In the genomic region with DNA sequence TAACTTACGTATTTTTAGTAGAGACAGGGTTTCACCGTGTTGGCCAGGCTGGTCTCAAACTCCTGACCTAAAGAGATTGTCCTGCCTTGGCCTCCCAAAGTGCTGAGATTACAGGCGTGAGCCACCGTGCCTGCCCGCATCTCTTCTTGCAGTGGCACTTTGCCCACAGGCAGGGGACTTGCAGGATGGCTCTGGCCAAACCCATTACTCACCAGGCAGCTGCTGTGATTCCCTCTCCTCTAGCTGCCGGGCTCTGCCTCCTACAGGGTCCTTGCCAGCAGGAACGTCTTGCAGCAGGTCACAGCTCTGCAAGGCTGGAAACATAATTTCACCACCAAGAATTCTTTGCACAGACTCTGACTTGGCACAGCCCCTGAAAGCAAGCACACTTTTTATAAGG, we compare ENCODE assay signal across 16 cellular contexts. TPM values are rescaled to one million over a fixed set of nuclear protein-coding genes. Genes with fewer than 3 reads are reported as not detected.
DNase-seq lines count a peak whose midpoint lies in the region; ATAC-seq and TF ChIP-seq lines count a peak whose summit lies in the region.
"Had no signal": no experiment of that assay in that cellular context is flagged by ENCODE, and none has a peak within 500 bp of the region (broad histone marks: within the 10 kb centered on the region; RNA-seq: fewer than 3 reads in every experiment).

No MANE protein-coding gene starts in this region.

- no peaks in the 10 kb centered on the region for H3K4me1 ChIP-seq in neuronal stem cell (ENCODE audit: control insufficient read depth in 2 of 2, insufficient read depth in 1 of 2, low read depth in 1 of 2, low read length in 2 of 2)

- H3K4me3 ChIP-seq in neuronal stem cell (ENCODE audit: low read length in 2 of 2), result no peak overlapping the region
- H3K4me3 ChIP-seq: GM23338, stomach, thyroid gland had no signal

- H3K79me1 ChIP-seq in neuronal stem cell (ENCODE audit: low read depth, low read length), result no peaks in the 10 kb centered on the region

- TF ChIP-seq CTCF in chondrocyte (IDR thresholded peaks at IDR 0.05) (no peak), RWPE1 (conservative IDR thresholded peaks at IDR 0.05; ENCODE audit: low read depth) (no peak)

- POLR2A ChIA-PET in RWPE1 (lab: Yijun Ruan, JAX; ENCODE audit: low non-redundant PET), result no interaction called here

- no peak overlapping the region for H4K91ac ChIP-seq in neuronal stem cell (ENCODE audit: low read depth, low read length, poor library complexity)

- peaks cover 0 to 20% (median 13%) of the 10 kb centered on the region in 3 experiments for H3K27me3 ChIP-seq in neuronal stem cell (ENCODE audit: control insufficient read depth in 3 of 3, insufficient read depth in 3 of 3, low read depth in 1 of 3, low read length in 3 of 3)
- H3K27me3 ChIP-seq: thyroid gland had no signal

- CTCF ChIA-PET in RWPE1 (lab: Yijun Ruan, JAX), result interaction anchor here (0.6 to 3.9 kb wide), 6 partner anchors 42 to 698 kb away, joined by 3 to 63 read pairs (median 14); no protein-coding TSS in a partner anchor

- H3K27ac Mint-ChIP-seq in IgD-negative memory B cell, result peak overlapping the region; percentile 17 to 29 (median 18)
- H3K27ac Mint-ChIP-seq in chondrocyte (ENCODE audit: unreplicated experiment), result no peak overlapping the region
- H3K27ac Mint-ChIP-seq in stimulated activated memory B cell treated with anti-CD40 and anti-IgM and Interleukin-4, amounts not matched to agents 10 μg/mL and 1 μg/mL and 100 μg/mL, for 72 hours, result no peak overlapping the region
- H3K27ac Mint-ChIP-seq: activated T-cell treated with anti-CD3 and anti-CD28 coated beads, Interleukin-2, amount 50 U/mL, for 24 hours; CD4-positive, CD25-positive, alpha-beta regulatory T cell; GM23338 had no signal

- ATAC-seq in esophagus mucosa, result no peak
- no peak for ATAC-seq in stimulated activated memory B cell treated with anti-CD40 and anti-IgM and Interleukin-4, amounts not matched to agents 10 μg/mL and 1 μg/mL and 100 μg/mL, for 72 hours

- H2BK15ac ChIP-seq in neuronal stem cell (ENCODE audit: low read length), result no peak overlapping the region

- H3K18ac ChIP-seq in neuronal stem cell (ENCODE audit: low read length), result no peak overlapping the region

- no peak overlapping the region for H3K4ac ChIP-seq in neuronal stem cell (ENCODE audit: low read length)

- no peak overlapping the region for H4K8ac ChIP-seq in neuronal stem cell (ENCODE audit: low read depth, low read length)

- H3K27ac ChIP-seq in neuronal stem cell (replicated peaks; ENCODE audit: low read length) (no peak overlapping the region), RWPE1 (no peak overlapping the region)
- H3K27ac ChIP-seq: HL-60, stomach, thyroid gland had no signal

- no peak overlapping the region for H3K23ac ChIP-seq in neuronal stem cell (ENCODE audit: low read depth, low read length, poor library complexity)

- WGBS in neuronal stem cell (ENCODE audit: extremely low coverage in 2 of 2, insufficient read length in 2 of 2, insufficient replicate concordance in 1 of 2), 2 donors, result no CpG with 5 or more reads among the region's 7 CpGs

- H3K9me3 Mint-ChIP-seq in IgD-negative memory B cell, result no peaks in the 10 kb centered on the region
- no peaks in the 10 kb centered on the region for H3K9me3 Mint-ChIP-seq in chondrocyte (ENCODE audit: low read depth)
- no peaks in the 10 kb centered on the region for H3K9me3 Mint-ChIP-seq in stimulated activated memory B cell treated with anti-CD40 and anti-IgM and Interleukin-4, amounts not matched to agents 10 μg/mL and 1 μg/mL and 100 μg/mL, for 72 hours
- H3K9me3 Mint-ChIP-seq: activated CD4-positive, alpha-beta T cell treated with anti-CD3 and anti-CD28 coated beads, Interleukin-2, amount 10 ng/mL, durations not matched to agents 24 days and 14 days; activated T-cell treated with anti-CD3 and anti-CD28 coated beads, Interleukin-2, amount 50 U/mL, for 24 hours; CD4-positive, CD25-positive, alpha-beta regulatory T cell had no signal

- peak overlapping the region; percentile 42 for H2BK120ac ChIP-seq in neuronal stem cell (ENCODE audit: low read depth, low read length)

- H3K36me3 ChIP-seq in neuronal stem cell (replicated peaks in 1 of 2; ENCODE audit: control insufficient read depth in 2 of 2, insufficient read depth in 2 of 2, low read length in 2 of 2), result no peaks in the 10 kb centered on the region
- H3K36me3 ChIP-seq: stomach, thyroid gland had no signal

- peaks cover 0 to 2% of the 10 kb centered on the region in 2 donors for H3K9me3 ChIP-seq in neuronal stem cell (replicated peaks in 1 of 2; ENCODE audit: control insufficient read depth in 2 of 2, insufficient read depth in 1 of 2, low read depth in 1 of 2, low read length in 2 of 2)
- H3K9me3 ChIP-seq: stomach, thyroid gland had no signal

- peak; percentile 0 for DNase-seq in NCI-H146 treated with DMSO at 0.1 percent for 48 hours (lab: John Stamatoyannopoulos, UW; ENCODE audit: unreplicated experiment)
- DNase-seq in NCI-H146 (lab: John Stamatoyannopoulos, UW), result no peak
- peak; percentile 63 for DNase-seq in chondrocyte (ENCODE audit: low spot score)
- no peak for DNase-seq in neuronal stem cell (ENCODE audit: low spot score)
- no peak for DNase-seq in RWPE1 (ENCODE audit: low spot score)

- H3K36me3 Mint-ChIP-seq in IgD-negative memory B cell, result no peaks in the 10 kb centered on the region
- no peaks in the 10 kb centered on the region for H3K36me3 Mint-ChIP-seq in chondrocyte (ENCODE audit: low read depth)
- H3K36me3 Mint-ChIP-seq in stimulated activated memory B cell treated with anti-CD40 and anti-IgM and Interleukin-4, amounts not matched to agents 10 μg/mL and 1 μg/mL and 100 μg/mL, for 72 hours, result no peaks in the 10 kb centered on the region
- H3K36me3 Mint-ChIP-seq: brain; CD4-positive, CD25-positive, alpha-beta regulatory T cell had no signal

- peak overlapping the region; percentile 88 for H3K9ac ChIP-seq in neuronal stem cell (ENCODE audit: low read depth, low read length, poor library complexity)

- H2AFZ ChIP-seq in neuronal stem cell (ENCODE audit: low read length), result no peak overlapping the region
- H2AFZ ChIP-seq: GM23338 had no signal

- no peak overlapping the region for H3K4me2 ChIP-seq in neuronal stem cell (ENCODE audit: insufficient read depth, low read length, poor library complexity, severe bottlenecking)
- H3K4me2 ChIP-seq: GM23338 had no signal

- no peak overlapping the region for H2AK5ac ChIP-seq in neuronal stem cell (ENCODE audit: low read depth, low read length)

- H3K4me1 Mint-ChIP-seq in IgD-negative memory B cell (peaks cover 6 to 17% (median 14%) of the 10 kb centered on the region in 3 donors), chondrocyte (ENCODE audit: low read depth) (no peaks in the 10 kb centered on the region)
- peaks cover 21% of the 10 kb centered on the region for H3K4me1 Mint-ChIP-seq in stimulated activated memory B cell treated with anti-CD40 and anti-IgM and Interleukin-4, amounts not matched to agents 10 μg/mL and 1 μg/mL and 100 μg/mL, for 72 hours
- H3K4me1 Mint-ChIP-seq: GM23338 had no signal

- H2BK5ac ChIP-seq in neuronal stem cell (ENCODE audit: low read length), result no peak overlapping the region

- H3K14ac ChIP-seq in neuronal stem cell (ENCODE audit: low read length), result no peak overlapping the region

- H3K27me3 Mint-ChIP-seq in IgD-negative memory B cell (no peaks in the 10 kb centered on the region), chondrocyte (ENCODE audit: low read depth) (peaks cover 19% of the 10 kb centered on the region)
- H3K27me3 Mint-ChIP-seq in stimulated activated memory B cell treated with anti-CD40 and anti-IgM and Interleukin-4, amounts not matched to agents 10 μg/mL and 1 μg/mL and 100 μg/mL, for 72 hours, result peaks cover 2% of the 10 kb centered on the region

- H2BK12ac ChIP-seq in neuronal stem cell (ENCODE audit: low read length), result no peak overlapping the region

- H3K4me3 Mint-ChIP-seq in IgD-negative memory B cell, result no peak overlapping the region
- no peak overlapping the region for H3K4me3 Mint-ChIP-seq in chondrocyte (ENCODE audit: unreplicated experiment)
- H3K4me3 Mint-ChIP-seq in stimulated activated memory B cell treated with anti-CD40 and anti-IgM and Interleukin-4, amounts not matched to agents 10 μg/mL and 1 μg/mL and 100 μg/mL, for 72 hours, result no peak overlapping the region
- H3K4me3 Mint-ChIP-seq: activated CD4-positive, alpha-beta T cell treated with anti-CD3 and anti-CD28 coated beads, Interleukin-2, amount 10 ng/mL, durations not matched to agents 24 days and 14 days; activated T-cell treated with anti-CD3 and anti-CD28 coated beads, Interleukin-2, amount 50 U/mL, for 24 hours; brain; GM23338 had no signal

RNA-seq across cellular contexts. Expression of gene COX4I1, which starts 20.2 kb away (rescaled TPM):
- polyA plus RNA-seq in IgD-negative memory B cell, result 1,007 TPM
- total RNA-seq in chondrocyte (341 to 345 TPM (median 344 TPM) in 3 replicates), esophagus mucosa (511 TPM)
- polyA plus RNA-seq in neuronal stem cell (2013, experiment 1 of 2), result 874 TPM
- 829 TPM for polyA plus RNA-seq in neuronal stem cell (2013, experiment 2 of 2)

RNA-seq across cellular contexts. Expression of gene EMC8, which starts 20.4 kb away (rescaled TPM):
- 28.3 TPM for polyA plus RNA-seq in IgD-negative memory B cell
- total RNA-seq in chondrocyte (26.3 to 30.1 TPM (median 27.4 TPM) in 3 replicates), esophagus mucosa (19.3 TPM)
- 25.0 TPM for polyA plus RNA-seq in neuronal stem cell (2013, experiment 1 of 2)
- 25.5 TPM for polyA plus RNA-seq in neuronal stem cell (2013, experiment 2 of 2)

Comparison
In these comparisons a context has a peak if more than half of its experiments do, and no peak if none do; other contexts are left out.
1. DNase-seq: peak in NCI-H146 treated with DMSO at 0.1 percent for 48 hours (single experiment) and chondrocyte (single experiment); none in NCI-H146 (single experiment), neuronal stem cell (single experiment) and RWPE1 (single experiment).
2. H3K27ac Mint-ChIP-seq: peak in IgD-negative memory B cell (3 of 3); none in chondrocyte (single experiment) and stimulated activated memory B cell treated with anti-CD40 and anti-IgM and Interleukin-4, amounts not matched to agents 10 μg/mL and 1 μg/mL and 100 μg/mL, for 72 hours (single experiment).